Comparison of ENCODE assay signal across 27 cellular contexts in genomic region chr14:101088714-101089113, GRCh38.
"Had no signal": no experiment of that assay in that cellular context is flagged by ENCODE, and none has a peak within 500 bp of the region (broad histone marks: within the 10 kb centered on the region; RNA-seq: fewer than 3 reads in every experiment).

No MANE protein-coding gene starts in this region.

- H3K27me3 ChIP-seq: brain microvascular endothelial cell, MG63, SJCRH30 had no signal

- H3K4me3 Mint-ChIP-seq: activated CD4-positive, alpha-beta T cell treated with anti-CD3 and anti-CD28 coated beads for 36 hours; activated CD4-positive, alpha-beta T cell treated with anti-CD3 and anti-CD28 coated beads, Interleukin-2, amount 10 ng/mL, durations not matched to agents 7 days and 5 days; activated naive CD4-positive, alpha-beta T cell treated with anti-CD3 and anti-CD28 coated beads for 36 hours; activated naive CD8-positive, alpha-beta T cell; activated naive CD8-positive, alpha-beta T cell treated with anti-CD3 and anti-CD28 coated beads, Interleukin-2, amount 50 U/mL, for 24 hours; T-cell had no signal

- ATAC-seq: activated CD4-positive, alpha-beta T cell treated with anti-CD3 and anti-CD28 coated beads for 36 hours; activated naive CD8-positive, alpha-beta T cell treated with anti-CD3 and anti-CD28 coated beads, Interleukin-2, amount 50 U/mL, for 24 hours; T-cell had no signal

- H3K4me3 ChIP-seq: MG63, SJCRH30, SK-N-MC had no signal

- H3K36me3 ChIP-seq: brain microvascular endothelial cell, MG63, SJCRH30 had no signal

- H3K9me3 Mint-ChIP-seq: activated CD4-positive, alpha-beta T cell treated with anti-CD3 and anti-CD28 coated beads, Interleukin-2, amount 10 ng/mL, durations not matched to agents 7 days and 5 days; activated naive CD4-positive, alpha-beta T cell treated with anti-CD3 and anti-CD28 coated beads for 36 hours; activated naive CD8-positive, alpha-beta T cell treated with anti-CD3 and anti-CD28 coated beads, Interleukin-2, amount 50 U/mL, for 24 hours had no signal

- DNase-seq: activated CD4-positive, alpha-beta T cell treated with anti-CD3 and anti-CD28 coated beads for 36 hours; activated CD4-positive, alpha-beta T cell treated with anti-CD3 and anti-CD28 coated beads, Interleukin-2, amount 10 ng/mL, durations not matched to agents 7 days and 5 days; activated CD4-positive, alpha-beta T cell treated with anti-CD3 and anti-CD28 coated beads, Interleukin-2, amount 50 U/mL, for 48 hours; activated gamma-delta T cell; activated naive CD4-positive, alpha-beta T cell treated with anti-CD3 and anti-CD28 coated beads for 36 hours; activated naive CD8-positive, alpha-beta T cell treated with anti-CD3 and anti-CD28 coated beads, Interleukin-2, amount 50 U/mL, for 24 hours; activated T-cell treated with anti-CD3 and anti-CD28 coated beads, Interleukin-2, amount 50 U/mL, for 48 hours; brain microvascular endothelial cell; central memory CD4-positive, alpha-beta T cell; Kasumi-1; KG1; MG63; NCI-H1048; NCI-H1105 treated with DMSO at 0.1 percent for 48 hours; NCI-H1436; NCI-H1694; NCI-H2029; NCI-H345; NCI-H524 treated with DMSO at 0.1 percent for 48 hours; SHP77; SJCRH30; T-helper 2 cell; T-helper 9 cell had no signal

- H3K27ac ChIP-seq: brain microvascular endothelial cell, SJCRH30, SK-N-MC, VCaP had no signal

- H3K4me1 ChIP-seq: SJCRH30 had no signal

- H3K36me3 Mint-ChIP-seq: activated naive CD8-positive, alpha-beta T cell; T-cell had no signal

- H3K9me3 ChIP-seq: MG63, SJCRH30 had no signal

- H3K4me1 Mint-ChIP-seq: activated CD4-positive, alpha-beta T cell treated with anti-CD3 and anti-CD28 coated beads for 36 hours; activated CD4-positive, alpha-beta T cell treated with anti-CD3 and anti-CD28 coated beads, Interleukin-2, amount 10 ng/mL, durations not matched to agents 7 days and 5 days; activated naive CD8-positive, alpha-beta T cell treated with anti-CD3 and anti-CD28 coated beads, Interleukin-2, amount 50 U/mL, for 24 hours; T-cell had no signal

- H3K27ac Mint-ChIP-seq: activated CD4-positive, alpha-beta T cell treated with anti-CD3 and anti-CD28 coated beads for 36 hours; activated CD4-positive, alpha-beta T cell treated with anti-CD3 and anti-CD28 coated beads, Interleukin-2, amount 10 ng/mL, durations not matched to agents 7 days and 5 days; activated naive CD4-positive, alpha-beta T cell treated with anti-CD3 and anti-CD28 coated beads for 36 hours; activated naive CD8-positive, alpha-beta T cell; activated naive CD8-positive, alpha-beta T cell treated with anti-CD3 and anti-CD28 coated beads, Interleukin-2, amount 50 U/mL, for 24 hours; T-cell had no signal
